ENCODE assay signal across 24 cellular contexts in the genomic region with DNA sequence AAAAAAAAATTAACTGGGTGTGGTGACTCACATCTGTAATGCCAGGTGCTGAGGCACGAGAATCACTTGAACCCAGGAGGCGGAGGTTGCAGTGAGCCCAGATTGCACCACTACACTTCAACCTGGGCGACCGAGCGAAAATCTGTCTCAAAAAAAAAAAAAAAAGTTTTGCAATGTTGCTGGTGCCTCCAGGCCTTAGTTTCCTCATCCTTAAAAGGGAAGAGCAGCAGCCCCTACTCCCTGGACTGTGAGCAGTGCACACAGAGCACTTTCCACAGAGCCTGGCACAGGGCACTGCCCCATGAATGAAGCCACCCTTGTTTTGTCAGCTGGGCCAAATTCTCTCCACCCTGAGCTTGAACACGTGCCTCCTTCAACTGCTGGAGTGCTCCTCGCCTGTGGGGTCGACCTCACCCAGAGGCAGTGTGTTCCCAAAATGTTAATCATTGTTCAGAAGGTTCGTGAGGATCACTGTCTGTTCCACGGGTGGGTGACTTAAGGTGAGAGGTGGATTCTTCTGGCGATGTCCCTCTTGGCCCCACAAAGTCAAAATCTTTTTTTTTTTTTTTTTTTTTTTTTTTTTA.
"Had no signal": no experiment of that assay in that cellular context is flagged by ENCODE, and none has a peak within 500 bp of the region (broad histone marks: within the 10 kb centered on the region; RNA-seq: fewer than 3 reads in every experiment).

No MANE protein-coding gene starts in this region.

- H3K9me3 Mint-ChIP-seq: activated B cell treated with CpG ODN at 0.5 μM for 24 hours; activated naive CD8-positive, alpha-beta T cell treated with anti-CD3 and anti-CD28 coated beads for 36 hours; effector memory CD8-positive, alpha-beta T cell; natural killer cell treated with Interleukin-12 subunit alpha and Interleukin-12 subunit beta and Interleukin-15 and Interleukin-18, amount 100 ng/mL, for 72 hours; stimulated activated effector memory CD8-positive, alpha-beta T cell treated with anti-CD3 and anti-CD28 coated beads, Interleukin-12 subunit alpha, Interleukin-12 subunit beta, amount 100 ng/mL, for 72 hours; stimulated activated naive CD8-positive, alpha-beta T cell treated with anti-CD3 and anti-CD28 coated beads, Interleukin-15, amount 100 ng/mL, for 72 hours had no signal

- H3K4me3 ChIP-seq: colonic mucosa, dorsolateral prefrontal cortex, esophagus muscularis mucosa, gastrocnemius medialis, heart left ventricle, right lobe of liver, skin epidermis, suprapubic skin, tibial nerve, vagina had no signal

- H3K27me3 ChIP-seq: colonic mucosa, dorsolateral prefrontal cortex, esophagus muscularis mucosa, gastrocnemius medialis, heart left ventricle, right lobe of liver, suprapubic skin, tibial nerve, vagina had no signal

- H3K36me3 ChIP-seq: colonic mucosa, esophagus muscularis mucosa, gastrocnemius medialis, heart left ventricle, right lobe of liver, suprapubic skin, tibial nerve, vagina had no signal

- H3K4me1 Mint-ChIP-seq: activated B cell treated with CpG ODN at 0.5 μM for 24 hours; activated naive CD8-positive, alpha-beta T cell treated with anti-CD3 and anti-CD28 coated beads for 36 hours; stimulated activated effector memory CD8-positive, alpha-beta T cell treated with anti-CD3 and anti-CD28 coated beads, Interleukin-12 subunit alpha, Interleukin-12 subunit beta, amount 100 ng/mL, for 72 hours; stimulated activated naive CD8-positive, alpha-beta T cell treated with anti-CD3 and anti-CD28 coated beads, Interleukin-15, amount 100 ng/mL, for 72 hours had no signal

- H3K27me3 Mint-ChIP-seq: activated B cell treated with CpG ODN at 0.5 μM for 24 hours; stimulated activated naive CD8-positive, alpha-beta T cell treated with anti-CD3 and anti-CD28 coated beads, Interleukin-15, amount 100 ng/mL, for 72 hours had no signal

- H3K27ac Mint-ChIP-seq: activated B cell treated with CpG ODN at 0.5 μM for 24 hours; activated naive CD8-positive, alpha-beta T cell treated with anti-CD3 and anti-CD28 coated beads for 36 hours; effector memory CD8-positive, alpha-beta T cell; natural killer cell treated with Interleukin-12 subunit alpha and Interleukin-12 subunit beta and Interleukin-15 and Interleukin-18, amount 100 ng/mL, for 72 hours; stimulated activated effector memory CD8-positive, alpha-beta T cell treated with anti-CD3 and anti-CD28 coated beads, Interleukin-12 subunit alpha, Interleukin-12 subunit beta, amount 100 ng/mL, for 72 hours; stimulated activated naive CD8-positive, alpha-beta T cell treated with anti-CD3 and anti-CD28 coated beads, Interleukin-15, amount 100 ng/mL, for 72 hours had no signal

- H3K9me3 ChIP-seq: colonic mucosa, esophagus muscularis mucosa, gastrocnemius medialis, heart left ventricle, right lobe of liver, suprapubic skin, tibial nerve, vagina had no signal

- DNase-seq: activated B cell treated with CpG ODN at 0.5 μM for 24 hours; activated CD4-positive, alpha-beta T cell treated with anti-CD3 and anti-CD28 coated beads for 4 hours; activated CD4-positive, alpha-beta T cell treated with anti-CD3 and anti-CD28 coated beads, Interleukin-2, amount 50 U/mL, for 48 hours; activated naive CD4-positive, alpha-beta T cell treated with Interleukin-2 at 50 U/mL for 16 hours; activated naive CD8-positive, alpha-beta T cell treated with anti-CD3 and anti-CD28 coated beads for 36 hours; activated T-cell treated with anti-CD3 and anti-CD28 coated beads, Interleukin-2, amount 50 U/mL, for 48 hours; colonic mucosa; dorsolateral prefrontal cortex; effector memory CD8-positive, alpha-beta T cell; gastrocnemius medialis; heart left ventricle; left cardiac atrium; nucleus accumbens; right lobe of liver; stimulated activated CD4-positive, alpha-beta T cell treated with anti-CD3 and anti-CD28 coated beads, Interleukin-2, amount 100 ng/mL, for 24 hours; stimulated activated naive CD8-positive, alpha-beta T cell treated with anti-CD3 and anti-CD28 coated beads, Interleukin-15, amount 100 ng/mL, for 72 hours; T1000 had no signal

- H3K4me3 Mint-ChIP-seq: activated B cell treated with CpG ODN at 0.5 μM for 24 hours; activated naive CD8-positive, alpha-beta T cell treated with anti-CD3 and anti-CD28 coated beads for 36 hours; effector memory CD8-positive, alpha-beta T cell; natural killer cell treated with Interleukin-12 subunit alpha and Interleukin-12 subunit beta and Interleukin-15 and Interleukin-18, amount 100 ng/mL, for 72 hours; stimulated activated effector memory CD8-positive, alpha-beta T cell treated with anti-CD3 and anti-CD28 coated beads, Interleukin-12 subunit alpha, Interleukin-12 subunit beta, amount 100 ng/mL, for 72 hours; stimulated activated naive CD8-positive, alpha-beta T cell treated with anti-CD3 and anti-CD28 coated beads, Interleukin-15, amount 100 ng/mL, for 72 hours had no signal

- H3K36me3 Mint-ChIP-seq: activated naive CD8-positive, alpha-beta T cell treated with anti-CD3 and anti-CD28 coated beads for 36 hours; natural killer cell treated with Interleukin-12 subunit alpha and Interleukin-12 subunit beta and Interleukin-15 and Interleukin-18, amount 100 ng/mL, for 72 hours; stimulated activated effector memory CD8-positive, alpha-beta T cell treated with anti-CD3 and anti-CD28 coated beads, Interleukin-12 subunit alpha, Interleukin-12 subunit beta, amount 100 ng/mL, for 72 hours had no signal

- ATAC-seq: effector memory CD8-positive, alpha-beta T cell; gastrocnemius medialis; heart left ventricle; left cardiac atrium; natural killer cell treated with Interleukin-12 subunit alpha and Interleukin-12 subunit beta and Interleukin-15 and Interleukin-18, amount 100 ng/mL, for 72 hours; right lobe of liver; stimulated activated effector memory CD8-positive, alpha-beta T cell treated with anti-CD3 and anti-CD28 coated beads, Interleukin-12 subunit alpha, Interleukin-12 subunit beta, amount 100 ng/mL, for 72 hours; stimulated activated naive CD8-positive, alpha-beta T cell treated with anti-CD3 and anti-CD28 coated beads, Interleukin-15, amount 100 ng/mL, for 72 hours had no signal

- H3K27ac ChIP-seq: colonic mucosa, esophagus muscularis mucosa, gastrocnemius medialis, heart left ventricle, right lobe of liver, skin epidermis, suprapubic skin, tibial nerve, vagina had no signal

- H3K4me1 ChIP-seq: colonic mucosa, gastrocnemius medialis, right lobe of liver had no signal
